Comparison of ENCODE assay signal across 23 cellular contexts in the genomic region with DNA sequence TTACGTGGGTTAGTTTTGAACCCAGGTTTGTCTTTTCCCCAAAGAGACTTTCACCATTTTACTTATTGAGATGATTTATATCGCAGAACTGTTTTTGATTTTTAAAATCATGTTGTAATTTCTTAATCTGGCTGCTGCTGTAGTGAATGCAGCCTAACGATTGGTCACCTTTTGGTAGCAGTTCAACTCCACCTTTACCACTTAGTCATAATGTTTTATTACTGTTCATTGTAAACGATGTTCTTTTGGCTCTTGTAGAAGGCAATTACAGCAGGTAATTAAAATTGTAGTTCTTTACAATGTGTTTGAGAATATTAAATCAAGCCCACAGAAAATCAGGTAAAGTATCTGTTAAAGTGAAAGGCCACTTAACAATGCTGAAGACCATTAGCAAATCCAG.
"Had no signal": no experiment of that assay in that cellular context is flagged by ENCODE, and none has a peak within 500 bp of the region (broad histone marks: within the 10 kb centered on the region; RNA-seq: fewer than 3 reads in every experiment).

No MANE protein-coding gene starts in this region.

- H3K9me3 ChIP-seq: left ventricle myocardium inferior, ovary, right atrium auricular region, right lobe of liver, stomach, testis, thyroid gland, vagina had no signal

- ATAC-seq: naive thymus-derived CD4-positive, alpha-beta T cell; natural killer cell treated with Interleukin-12 subunit alpha and Interleukin-12 subunit beta and Interleukin-15 and Interleukin-18, amount 100 ng/mL, for 72 hours; right lobe of liver; stimulated activated naive B cell treated with anti-CD40 and anti-IgM and Interleukin-4, amounts not matched to agents 10 μg/mL and 1 μg/mL and 100 μg/mL, for 72 hours; stimulated activated naive CD8-positive, alpha-beta T cell treated with anti-CD3 and anti-CD28 coated beads, Interleukin-15, Interleukin-2, amounts not matched to agents 100 U/mL and 50 U/mL, for 24 hours had no signal

- H3K27ac ChIP-seq: left ventricle myocardium inferior, ovary, right atrium auricular region, right lobe of liver, stomach, testis, thyroid gland, vagina had no signal

- H3K4me1 ChIP-seq: left ventricle myocardium inferior, right atrium auricular region, right lobe of liver, stomach, testis, thyroid gland, vagina had no signal

- DNase-seq: hypothalamus; immature natural killer cell; kidney; left ventricle myocardium inferior; mesendoderm; naive thymus-derived CD4-positive, alpha-beta T cell; ovary; right lobe of liver; stimulated activated CD4-positive, alpha-beta T cell treated with anti-CD3 and anti-CD28 coated beads, Interleukin-12 subunit alpha, Interleukin-12 subunit beta, amount 100 ng/mL, for 4 hours; stimulated activated CD4-positive, alpha-beta T cell treated with anti-CD3 and anti-CD28 coated beads, Interleukin-15, amount 100 ng/mL, for 24 hours; stimulated activated CD4-positive, alpha-beta T cell treated with anti-CD3 and anti-CD28 coated beads, Interleukin-2, amount 100 ng/mL, for 24 hours; stimulated activated CD4-positive, alpha-beta T cell treated with anti-CD3 and anti-CD28 coated beads, Interleukin-4, amount 100 ng/mL, for 1 hour; stimulated activated naive B cell treated with anti-CD40 and anti-IgM and Interleukin-4, amounts not matched to agents 10 μg/mL and 1 μg/mL and 100 μg/mL, for 72 hours; stimulated activated naive CD8-positive, alpha-beta T cell treated with anti-CD3 and anti-CD28 coated beads, Interleukin-15, Interleukin-2, amounts not matched to agents 100 U/mL and 50 U/mL, for 24 hours; stomach; testis; thyroid gland; trophoblast cell had no signal

- H3K36me3 ChIP-seq: left ventricle myocardium inferior, ovary, right atrium auricular region, right lobe of liver, stomach, thyroid gland, vagina had no signal

- FAIRE-seq: islet of Langerhans, kidney had no signal

- H3K27me3 ChIP-seq: ovary, right atrium auricular region, right lobe of liver, stomach, testis, thyroid gland, vagina had no signal

- H3K4me3 ChIP-seq: left ventricle myocardium inferior, lung, ovary, right atrium auricular region, right lobe of liver, stomach, testis, thyroid gland, vagina had no signal
